ENCODE assay signal across 8 cellular contexts in the genomic region with DNA sequence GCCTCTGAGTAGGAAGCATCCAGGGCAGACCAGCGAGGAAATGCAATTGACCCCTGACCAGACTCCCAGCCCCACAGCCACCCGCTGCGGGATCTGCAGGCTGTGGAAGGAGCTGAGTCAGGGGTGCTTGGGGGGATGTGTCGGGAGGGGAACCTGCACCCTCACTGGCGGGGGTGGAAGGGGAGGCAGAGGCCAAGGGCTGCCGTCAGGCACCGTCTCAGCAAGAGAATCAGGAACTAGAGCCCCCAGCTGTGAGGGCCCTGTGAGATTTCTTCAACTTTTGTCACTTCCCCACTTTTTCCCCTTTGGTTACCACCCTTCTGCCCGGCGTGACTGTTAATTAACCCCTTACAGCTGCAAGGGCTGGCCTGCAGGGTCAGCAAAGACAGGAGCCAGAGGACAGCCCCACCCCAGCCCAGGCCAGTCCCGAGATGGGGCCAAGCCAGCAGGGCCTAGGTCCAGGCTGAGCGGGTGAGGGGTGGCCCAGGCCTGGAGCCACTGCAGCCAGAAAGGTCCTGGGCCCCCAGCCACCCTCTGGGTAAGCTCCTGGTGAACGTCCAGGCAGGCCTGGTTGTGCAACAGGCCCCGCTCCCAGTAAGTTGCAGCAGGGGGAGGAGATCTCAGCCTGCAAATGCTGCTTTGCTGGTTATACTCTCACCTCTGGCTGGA.
DNase-seq lines count a peak whose midpoint lies in the region; ATAC-seq and TF ChIP-seq lines count a peak whose summit lies in the region.

No MANE protein-coding gene starts in this region.

- H4K91ac ChIP-seq in H9 (ENCODE audit: insufficient read length, low read depth, low read length): no peak overlapping the region

- H3K4me1 Mint-ChIP-seq in H9: peaks cover 10 to 26% of the 10 kb centered on the region in 2 experiments

- no peaks in the 10 kb centered on the region for H4K20me1 ChIP-seq in H9 (ENCODE audit: control insufficient read depth, insufficient read depth, insufficient read length)

- H3K9ac ChIP-seq in H9 (ENCODE audit: extremely low read depth, insufficient read length, low read length): no peak overlapping the region

- H2AK5ac ChIP-seq in H9 (ENCODE audit: insufficient read length, low read length): no peak overlapping the region

- H3T11ph ChIP-seq in H9 (ENCODE audit: low read length): no peak overlapping the region

- no peak overlapping the region for H3K4me3 Mint-ChIP-seq in H9

- H2BK12ac ChIP-seq in H9 (ENCODE audit: insufficient read length, low read depth, low read length): no peak overlapping the region

- H3K4ac ChIP-seq in H9 (ENCODE audit: low read depth, low read length): no peak overlapping the region

- H3K4me3 ChIP-seq in skeletal muscle cell (ENCODE audit: low read depth, low read length): no peak overlapping the region

- no peaks in the 10 kb centered on the region for H3K27me3 ChIP-seq in H9 (ENCODE audit: insufficient read depth, low read length)

- no peak overlapping the region for H3K18ac ChIP-seq in H9 (ENCODE audit: insufficient read length, low read depth, low read length)

- no peak overlapping the region for H3K4me2 ChIP-seq in H9 (ENCODE audit: insufficient read depth, insufficient read length, low read length)

- no peak overlapping the region for H2BK120ac ChIP-seq in H9 (ENCODE audit: low read depth, low read length, poor library complexity, severe bottlenecking)

- H2BK20ac ChIP-seq in H9 (ENCODE audit: low read depth, low read length, poor library complexity, severe bottlenecking): no peak overlapping the region

- no peaks in the 10 kb centered on the region for H3K4me1 ChIP-seq in H9 (ENCODE audit: insufficient read depth, low read length)

- WGBS in H9 (ENCODE audit: extremely low coverage, insufficient read length, low lambda C conversion rate): no CpG with 5 or more reads among the region's 13 CpGs

- no peaks in the 10 kb centered on the region for H3K23me2 ChIP-seq in H9 (ENCODE audit: insufficient read length, low read depth, low read length, poor library complexity, severe bottlenecking)

- no peak for DNase-seq in H9
- DNase-seq in iris pigment epithelial cell (ENCODE audit: low read depth): peak; percentile 22
- peak; percentile 10 for DNase-seq in skeletal muscle cell (ENCODE audit: low read depth)
- DNase-seq in A172 (ENCODE audit: low spot score): no peak
- no peak for DNase-seq in SW480 (ENCODE audit: low spot score)

- H2BK15ac ChIP-seq in H9 (ENCODE audit: low read depth, low read length): no peak overlapping the region

- H3K23ac ChIP-seq in H9 (ENCODE audit: insufficient read length, low read depth, low read length): no peak overlapping the region

- no peak overlapping the region for H2BK5ac ChIP-seq in H9 (ENCODE audit: insufficient read length, low read length)

- peaks cover 3% of the 10 kb centered on the region for H3K27me3 Mint-ChIP-seq in H9 (ENCODE audit: low read depth)

- H3K36me3 Mint-ChIP-seq in H9 (ENCODE audit: insufficient read depth in 1 of 3, low read depth in 3 of 3): peaks cover 0 to 12% (median 6%) of the 10 kb centered on the region in 3 experiments; a peak in 4 of 7 replicates

- peak overlapping the region; percentile 60 for H3K14ac ChIP-seq in H9 (ENCODE audit: insufficient read depth, low read length)

- no peak overlapping the region for H3K27ac ChIP-seq in H9 (ENCODE audit: insufficient read length, low read depth, low read length)
- peak overlapping the region; percentile 87 for H3K27ac ChIP-seq in angular gyrus (ENCODE audit: low read depth, low read length)

- H3K79me1 ChIP-seq in H9 (ENCODE audit: insufficient read depth, low read depth, low read length, poor library complexity, severe bottlenecking): no peaks in the 10 kb centered on the region

- no peak overlapping the region for H4K8ac ChIP-seq in H9 (replicated peaks; ENCODE audit: insufficient read length, low read depth, low read length)

- no peak overlapping the region for H4K5ac ChIP-seq in H9 (ENCODE audit: insufficient read length, low read depth, low read length)

- no peak for ATAC-seq in GM21528 (IDR thresholded peaks at IDR 0.05; ENCODE audit: low FRiP score, unreplicated experiment)
- no peak for ATAC-seq in GM19324 (IDR thresholded peaks at IDR 0.05; ENCODE audit: low FRiP score, unreplicated experiment)

- H3K27ac Mint-ChIP-seq in H9: no peak overlapping the region

- H3K79me2 ChIP-seq in H9 (ENCODE audit: insufficient read depth, low read length): no peaks in the 10 kb centered on the region

- H3K9me3 Mint-ChIP-seq in H9: peaks cover 4 to 13% of the 10 kb centered on the region in 2 experiments

- no peak for TF ChIP-seq CTCF in H9 (conservative IDR thresholded peaks at IDR 0.05)

- no peak overlapping the region for H3K56ac ChIP-seq in H9 (ENCODE audit: insufficient read length, low read depth, low read length)

- no peaks in the 10 kb centered on the region for H3K9me3 ChIP-seq in H9 (ENCODE audit: control insufficient read depth, low read depth, low read length)

- no peak overlapping the region for H2AFZ ChIP-seq in H9 (ENCODE audit: low read length)

Comparison
In these comparisons a context has a peak if more than half of its experiments do, and no peak if none do; other contexts are left out.
1. DNase-seq: peak in iris pigment epithelial cell (single experiment) and skeletal muscle cell (single experiment); none in H9 (single experiment), A172 (single experiment) and SW480 (single experiment).